20 cellular contexts compared by ENCODE assay signal in genomic region chr19:35487821-35488220, GRCh38. TPM values are rescaled to one million over a fixed set of nuclear protein-coding genes. Genes with fewer than 3 reads are reported as not detected.
DNase-seq lines count a peak whose midpoint lies in the region; ATAC-seq and TF ChIP-seq lines count a peak whose summit lies in the region.
"Had no signal": no experiment of that assay in that cellular context is flagged by ENCODE, and none has a peak within 500 bp of the region (broad histone marks: within the 10 kb centered on the region; RNA-seq: fewer than 3 reads in every experiment).

No MANE protein-coding gene starts in this region.

- H3K4me1 Mint-ChIP-seq in activated T-cell treated with anti-CD3 and anti-CD28 coated beads, Interleukin-2, amount 50 U/mL, for 72 hours (ENCODE audit: low read depth) = peaks cover 14% of the 10 kb centered on the region
- peaks cover 8% of the 10 kb centered on the region for H3K4me1 Mint-ChIP-seq in activated T-cell treated with anti-CD3 and anti-CD28 coated beads, Interleukin-2, amount 50 U/mL, for 4 hours (ENCODE audit: low read depth)
- H3K4me1 Mint-ChIP-seq in activated T-helper 2 cell treated with anti-CD3 and anti-CD28 coated beads, Interferon-gamma antibody, Interleukin-2, Interleukin-4, amounts not matched to agents 10 μg/mL and 5 μg/mL and 100 μg/mL, durations not matched to agents 14 hours and 24 hours and 36 hours (ENCODE audit: low read depth) = no peaks in the 10 kb centered on the region
- H3K4me1 Mint-ChIP-seq: CD14-positive monocyte had no signal

- H3K27ac Mint-ChIP-seq in activated T-cell treated with anti-CD3 and anti-CD28 coated beads, Interleukin-2, amount 50 U/mL, for 72 hours = no peak overlapping the region
- H3K27ac Mint-ChIP-seq in activated T-helper 2 cell treated with anti-CD3 and anti-CD28 coated beads, Interferon-gamma antibody, Interleukin-2, Interleukin-4, amounts not matched to agents 10 μg/mL and 5 μg/mL and 100 μg/mL, durations not matched to agents 14 hours and 24 hours and 36 hours = no peak overlapping the region
- H3K27ac Mint-ChIP-seq: CD14-positive monocyte; CD4-positive, alpha-beta memory T cell; HFFc6 had no signal

- no peaks in the 10 kb centered on the region for H3K36me3 Mint-ChIP-seq in activated T-cell treated with anti-CD3 and anti-CD28 coated beads, Interleukin-2, amount 50 U/mL, for 72 hours (ENCODE audit: insufficient read depth in 2 of 2)
- H3K36me3 Mint-ChIP-seq in activated T-cell treated with anti-CD3 and anti-CD28 coated beads, Interleukin-2, amount 50 U/mL, for 4 hours (ENCODE audit: insufficient read depth) = no peaks in the 10 kb centered on the region
- H3K36me3 Mint-ChIP-seq in activated T-helper 2 cell treated with anti-CD3 and anti-CD28 coated beads, Interferon-gamma antibody, Interleukin-2, Interleukin-4, amounts not matched to agents 10 μg/mL and 5 μg/mL and 100 μg/mL, durations not matched to agents 14 hours and 24 hours and 36 hours (ENCODE audit: low read depth) = no peaks in the 10 kb centered on the region
- H3K36me3 Mint-ChIP-seq: CD14-positive monocyte; CD4-positive, alpha-beta memory T cell had no signal

- H3K4me3 Mint-ChIP-seq in activated T-cell treated with anti-CD3 and anti-CD28 coated beads, Interleukin-2, amount 50 U/mL, for 72 hours = no peak overlapping the region
- no peak overlapping the region for H3K4me3 Mint-ChIP-seq in activated T-cell treated with anti-CD3 and anti-CD28 coated beads, Interleukin-2, amount 50 U/mL, for 4 hours
- no peak overlapping the region for H3K4me3 Mint-ChIP-seq in activated T-helper 2 cell treated with anti-CD3 and anti-CD28 coated beads, Interferon-gamma antibody, Interleukin-2, Interleukin-4, amounts not matched to agents 10 μg/mL and 5 μg/mL and 100 μg/mL, durations not matched to agents 14 hours and 24 hours and 36 hours (ENCODE audit: low read depth)
- H3K4me3 Mint-ChIP-seq: CD14-positive monocyte; CD4-positive, alpha-beta memory T cell; HFFc6 had no signal

- ATAC-seq in activated T-cell treated with anti-CD3 and anti-CD28 coated beads, Interleukin-2, amount 50 U/mL, for 72 hours (replicated peaks in 1 of 2) = peak; percentile 26 to 31
- ATAC-seq in activated T-cell treated with anti-CD3 and anti-CD28 coated beads, Interleukin-2, amount 50 U/mL, for 4 hours = no peak
- no peak for ATAC-seq in stimulated activated naive CD8-positive, alpha-beta T cell treated with anti-CD3 and anti-CD28 coated beads, Interleukin-15, Interleukin-2, amounts not matched to agents 100 U/mL and 50 U/mL, for 24 hours
- ATAC-seq: HCT116 had no signal

- peaks cover 16% of the 10 kb centered on the region for H3K27me3 Mint-ChIP-seq in activated T-cell treated with anti-CD3 and anti-CD28 coated beads, Interleukin-2, amount 50 U/mL, for 72 hours (ENCODE audit: low read depth)
- H3K27me3 Mint-ChIP-seq in activated T-cell treated with anti-CD3 and anti-CD28 coated beads, Interleukin-2, amount 50 U/mL, for 4 hours (ENCODE audit: low read depth) = peaks cover 8% of the 10 kb centered on the region
- H3K27me3 Mint-ChIP-seq in activated T-helper 2 cell treated with anti-CD3 and anti-CD28 coated beads, Interferon-gamma antibody, Interleukin-2, Interleukin-4, amounts not matched to agents 10 μg/mL and 5 μg/mL and 100 μg/mL, durations not matched to agents 14 hours and 24 hours and 36 hours (ENCODE audit: low read depth) = peaks cover 27% of the 10 kb centered on the region

- no peaks in the 10 kb centered on the region for H3K9me3 Mint-ChIP-seq in activated T-cell treated with anti-CD3 and anti-CD28 coated beads, Interleukin-2, amount 50 U/mL, for 72 hours
- no peaks in the 10 kb centered on the region for H3K9me3 Mint-ChIP-seq in activated T-cell treated with anti-CD3 and anti-CD28 coated beads, Interleukin-2, amount 50 U/mL, for 4 hours
- H3K9me3 Mint-ChIP-seq in activated T-helper 2 cell treated with anti-CD3 and anti-CD28 coated beads, Interferon-gamma antibody, Interleukin-2, Interleukin-4, amounts not matched to agents 10 μg/mL and 5 μg/mL and 100 μg/mL, durations not matched to agents 14 hours and 24 hours and 36 hours = no peaks in the 10 kb centered on the region
- H3K9me3 Mint-ChIP-seq: CD14-positive monocyte; CD4-positive, alpha-beta memory T cell; HFFc6 had no signal

- TF ChIP-seq CTCF in GM10266 (IDR thresholded peaks at IDR 0.05; ENCODE audit: control insufficient read depth, insufficient read depth, low read depth, missing control alignments) = no peak

- intact Hi-C loops in activated T-helper 2 cell treated with anti-CD3 and anti-CD28 coated beads, Interferon-gamma antibody, Interleukin-2, Interleukin-4, amounts not matched to agents 10 μg/mL and 5 μg/mL and 100 μg/mL, durations not matched to agents 14 hours and 24 hours and 36 hours (cut with micrococcal nuclease) = no loop called here

- DNase-seq in activated T-cell treated with anti-CD3 and anti-CD28 coated beads, Interleukin-2, amount 50 U/mL, for 72 hours = no peak
- no peak for DNase-seq in activated T-cell treated with anti-CD3 and anti-CD28 coated beads, Interleukin-2, amount 50 U/mL, for 4 hours
- peak; percentile 15 for DNase-seq in left kidney (ENCODE audit: low read depth, low spot score)
- peak; percentile 17 for DNase-seq in stimulated activated naive CD8-positive, alpha-beta T cell treated with anti-CD3 and anti-CD28 coated beads, Interleukin-15, Interleukin-2, amounts not matched to agents 100 U/mL and 50 U/mL, for 24 hours
- DNase-seq in activated T-helper 2 cell treated with anti-CD3 and anti-CD28 coated beads, Interferon-gamma antibody, Interleukin-2, Interleukin-4, amounts not matched to agents 10 μg/mL and 5 μg/mL and 100 μg/mL, durations not matched to agents 14 hours and 24 hours and 36 hours (ENCODE audit: low spot score) = no peak
- no peak for DNase-seq in GM10266 (ENCODE audit: extremely low spot score)
- DNase-seq: 8988T; CD4-positive, alpha-beta memory T cell; DMS153; DMS79; GDM1; GOT3; H7; HFFc6; IMR-90 had no signal

RNA-seq across cellular contexts. Expression of gene KRTDAP, which starts 2.4 kb away (rescaled TPM):
- not detected for total RNA-seq in activated T-cell treated with anti-CD3 and anti-CD28 coated beads, Interleukin-2, amount 50 U/mL, for 72 hours
- total RNA-seq in activated T-cell treated with anti-CD3 and anti-CD28 coated beads, Interleukin-2, amount 50 U/mL, for 4 hours = not detected
- total RNA-seq in activated T-helper 2 cell treated with anti-CD3 and anti-CD28 coated beads, Interferon-gamma antibody, Interleukin-2, Interleukin-4, amounts not matched to agents 10 μg/mL and 5 μg/mL and 100 μg/mL, durations not matched to agents 14 hours and 24 hours and 36 hours = not detected in 2 replicates
- total RNA-seq: A673; CD4-positive, alpha-beta memory T cell; Daoy; HFFc6; HT1080; IMR-90 had no signal

RNA-seq across cellular contexts. Expression of gene DMKN, which starts 25.6 kb away (rescaled TPM):
- total RNA-seq in activated T-cell treated with anti-CD3 and anti-CD28 coated beads, Interleukin-2, amount 50 U/mL, for 72 hours = 1 to 10 TPM; 3.7 to 7.5 TPM
- 1 to 10 TPM in 1 of 3 donors, under 1 TPM in 2; 0.49 to 1.3 (median 0.95) TPM for total RNA-seq in activated T-cell treated with anti-CD3 and anti-CD28 coated beads, Interleukin-2, amount 50 U/mL, for 4 hours
- 0.27 TPM in 1 of 2 replicates, not detected in the other for total RNA-seq in activated T-helper 2 cell treated with anti-CD3 and anti-CD28 coated beads, Interferon-gamma antibody, Interleukin-2, Interleukin-4, amounts not matched to agents 10 μg/mL and 5 μg/mL and 100 μg/mL, durations not matched to agents 14 hours and 24 hours and 36 hours
- total RNA-seq: A673 had no signal

RNA-seq across cellular contexts. Expression of gene FFAR2, which starts 39.8 kb away (rescaled TPM):
- total RNA-seq in activated T-cell treated with anti-CD3 and anti-CD28 coated beads, Interleukin-2, amount 50 U/mL, for 72 hours = not detected
- not detected for total RNA-seq in activated T-cell treated with anti-CD3 and anti-CD28 coated beads, Interleukin-2, amount 50 U/mL, for 4 hours
- total RNA-seq in activated T-helper 2 cell treated with anti-CD3 and anti-CD28 coated beads, Interferon-gamma antibody, Interleukin-2, Interleukin-4, amounts not matched to agents 10 μg/mL and 5 μg/mL and 100 μg/mL, durations not matched to agents 14 hours and 24 hours and 36 hours = not detected in 2 replicates
- total RNA-seq: A673, Daoy, H7, HFFc6, HT1080, IMR-90 had no signal

RNA-seq across cellular contexts. Expression of gene SBSN, which starts 40.3 kb away (rescaled TPM):
- under 1 TPM in 1 of 2 donors, not detected in 1; 0.21 TPM for total RNA-seq in activated T-cell treated with anti-CD3 and anti-CD28 coated beads, Interleukin-2, amount 50 U/mL, for 72 hours
- total RNA-seq in activated T-cell treated with anti-CD3 and anti-CD28 coated beads, Interleukin-2, amount 50 U/mL, for 4 hours = not detected
- not detected in 2 replicates for total RNA-seq in activated T-helper 2 cell treated with anti-CD3 and anti-CD28 coated beads, Interferon-gamma antibody, Interleukin-2, Interleukin-4, amounts not matched to agents 10 μg/mL and 5 μg/mL and 100 μg/mL, durations not matched to agents 14 hours and 24 hours and 36 hours
- total RNA-seq: A673; CD4-positive, alpha-beta memory T cell; H7 had no signal

RNA-seq across cellular contexts. Expression of gene GAPDHS, which starts 45.4 kb away (rescaled TPM):
- total RNA-seq in activated T-cell treated with anti-CD3 and anti-CD28 coated beads, Interleukin-2, amount 50 U/mL, for 72 hours = not detected
- not detected for total RNA-seq in activated T-cell treated with anti-CD3 and anti-CD28 coated beads, Interleukin-2, amount 50 U/mL, for 4 hours
- not detected in 2 replicates for total RNA-seq in activated T-helper 2 cell treated with anti-CD3 and anti-CD28 coated beads, Interferon-gamma antibody, Interleukin-2, Interleukin-4, amounts not matched to agents 10 μg/mL and 5 μg/mL and 100 μg/mL, durations not matched to agents 14 hours and 24 hours and 36 hours
- total RNA-seq: A673; CD4-positive, alpha-beta memory T cell; Daoy; HFFc6; HT1080; IMR-90 had no signal

Comparison
In these comparisons a context has a peak if more than half of its experiments do, and no peak if none do; other contexts are left out.
1. ATAC-seq: peak in activated T-cell treated with anti-CD3 and anti-CD28 coated beads, Interleukin-2, amount 50 U/mL, for 72 hours (2 of 2); none in activated T-cell treated with anti-CD3 and anti-CD28 coated beads, Interleukin-2, amount 50 U/mL, for 4 hours (0 of 2) and stimulated activated naive CD8-positive, alpha-beta T cell treated with anti-CD3 and anti-CD28 coated beads, Interleukin-15, Interleukin-2, amounts not matched to agents 100 U/mL and 50 U/mL, for 24 hours (single experiment).
2. DNase-seq: peak in left kidney (single experiment) and stimulated activated naive CD8-positive, alpha-beta T cell treated with anti-CD3 and anti-CD28 coated beads, Interleukin-15, Interleukin-2, amounts not matched to agents 100 U/mL and 50 U/mL, for 24 hours (single experiment); none in activated T-cell treated with anti-CD3 and anti-CD28 coated beads, Interleukin-2, amount 50 U/mL, for 72 hours (0 of 2), activated T-cell treated with anti-CD3 and anti-CD28 coated beads, Interleukin-2, amount 50 U/mL, for 4 hours (single experiment), activated T-helper 2 cell treated with anti-CD3 and anti-CD28 coated beads, Interferon-gamma antibody, Interleukin-2, Interleukin-4, amounts not matched to agents 10 μg/mL and 5 μg/mL and 100 μg/mL, durations not matched to agents 14 hours and 24 hours and 36 hours (single experiment) and GM10266 (single experiment).